ENCODE assay signal across 35 cellular contexts in genomic region chr7:90248706-90249105, GRCh38.
"Had no signal": no experiment of that assay in that cellular context is flagged by ENCODE, and none has a peak within 500 bp of the region (broad histone marks: within the 10 kb centered on the region; RNA-seq: fewer than 3 reads in every experiment).

No MANE protein-coding gene starts in this region.

- H3K27ac ChIP-seq: KMS-11 had no signal

- H3K36me3 ChIP-seq: MG63 had no signal

- H3K4me2 ChIP-seq: KMS-11 had no signal

- DNase-seq: Karpas-422, Kasumi-1, MG63, MM.1S, MV-4-11, NCI-H1048, NCI-H1092, NCI-H1092 treated with DMSO at 0.1 percent for 48 hours, NCI-H1105, NCI-H1105 treated with DMSO at 0.1 percent for 48 hours, NCI-H1417, NCI-H1417 treated with DMSO at 0.1 percent for 48 hours, NCI-H1436, NCI-H1436 treated with DMSO at 0.1 percent for 48 hours, NCI-H146, NCI-H1694, NCI-H1694 treated with DMSO at 0.1 percent for 48 hours, NCI-H187, NCI-H187 treated with DMSO at 0.1 percent for 48 hours, NCI-H1930, NCI-H2029, NCI-H2029 treated with DMSO at 0.1 percent for 48 hours, NCI-H2081, NCI-H2081 treated with DMSO at 0.1 percent for 48 hours, NCI-H2107, NCI-H2171, NCI-H2171 treated with DMSO at 0.1 percent for 48 hours, NCI-H2227 treated with DMSO at 0.1 percent for 48 hours, NCI-H226, NCI-H345, NCI-H446, NCI-H446 treated with DMSO at 0.1 percent for 48 hours, NCI-H510A, NCI-H510A treated with DMSO at 0.1 percent for 48 hours had no signal

- H3K27me3 ChIP-seq: MG63 had no signal

- H3K9ac ChIP-seq: KMS-11 had no signal

- H3K4me3 ChIP-seq: MG63 had no signal

- H3K9me3 ChIP-seq: MG63 had no signal
